ENCODE assay signal across 8 cellular contexts in genomic region chr3:179898024-179898423, GRCh38.
DNase-seq lines count a peak whose midpoint lies in the region; ATAC-seq lines count a peak whose summit lies in the region.

No MANE protein-coding gene starts in this region.

- DNase-seq in Daoy (ENCODE audit: low read depth) (peak; percentile 67), SK-MEL-5 (ENCODE audit: low read depth, low spot score) (peak; percentile 79), hepatic stellate cell (ENCODE audit: low spot score) (peak; percentile 3), HuH-7.5 (ENCODE audit: low spot score) (no peak), inferior parietal cortex (ENCODE audit: extremely low spot score) (no peak), NCI-H2107 (lab: John Stamatoyannopoulos, UW) (no peak)

- in situ Hi-C loops in SK-MEL-5 (cut with HindIII; ENCODE audit: low pct_unique_long_range_greater_than_20kb, low sequenced_read_pairs) = no loop called here

- ATAC-seq in GM21390 (IDR thresholded peaks at IDR 0.05; ENCODE audit: unreplicated experiment) (peak; percentile 92), HG03565 (IDR thresholded peaks at IDR 0.05; ENCODE audit: unreplicated experiment) (peak; percentile 93)

Comparison
In these comparisons a context has a peak if more than half of its experiments do, and no peak if none do; other contexts are left out.
1. DNase-seq: peak in Daoy (single experiment), SK-MEL-5 (single experiment) and hepatic stellate cell (single experiment); none in HuH-7.5 (single experiment), inferior parietal cortex (single experiment) and NCI-H2107 (single experiment).